ENCODE assay signal across 14 cellular contexts in the genomic region with DNA sequence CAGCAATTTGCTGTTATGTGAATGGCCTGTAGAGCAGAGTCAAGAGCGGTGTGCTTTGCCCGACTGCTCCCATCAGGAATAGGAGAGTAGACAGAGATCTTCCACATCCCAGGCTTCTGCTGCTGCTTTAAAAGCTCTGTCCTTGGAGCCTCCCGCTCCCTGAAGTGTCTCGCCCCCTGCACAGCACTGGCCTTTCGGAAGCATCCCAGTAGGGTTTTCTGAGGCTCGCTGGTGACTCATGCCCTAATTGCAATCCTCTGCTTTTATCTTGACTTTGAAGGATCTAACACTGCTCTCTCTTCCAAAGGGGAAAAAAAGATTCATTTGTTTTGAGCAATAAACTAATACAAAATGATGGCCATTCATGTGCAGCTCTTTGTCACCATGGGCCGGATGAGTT. TPM values are rescaled to one million over a fixed set of nuclear protein-coding genes. Genes with fewer than 3 reads are reported as not detected.
DNase-seq lines count a peak whose midpoint lies in the region; ATAC-seq, FAIRE-seq and TF ChIP-seq lines count a peak whose summit lies in the region.
"Had no signal": no experiment of that assay in that cellular context is flagged by ENCODE, and none has a peak within 500 bp of the region (broad histone marks: within the 10 kb centered on the region; RNA-seq: fewer than 3 reads in every experiment).

No MANE protein-coding gene starts in this region.

- DNase-seq in MCF 10A (ENCODE audit: unreplicated experiment) (peak; percentile 54), breast epithelium (ENCODE audit: low spot score in 2 of 2) (no peak), astrocyte of the spinal cord (ENCODE audit: low read depth, low spot score) (peak; percentile 67), heart left ventricle (peak in 3 of 5 donors; percentile 37 to 62 (median 52)), transverse colon (no peak), GM12891 (ENCODE audit: insufficient read length, low spot score) (no peak), GDM1 (lab: John Stamatoyannopoulos, UW) (no peak), SK-N-SH (no peak)
- DNase-seq: activated CD8-positive, alpha-beta memory T cell treated with anti-CD3 and anti-CD28 coated beads, Interleukin-2, amount 10 ng/mL, durations not matched to agents 7 days and 5 days; Kasumi-1; Peyer's patch had no signal

- no peak overlapping the region for H3K9ac ChIP-seq in SK-N-SH

- TF ChIP-seq CTCF in MCF 10A (IDR thresholded peaks at IDR 0.05; ENCODE audit: unreplicated experiment) (no peak), breast epithelium (IDR thresholded peaks at IDR 0.05) (no peak), astrocyte of the spinal cord (IDR thresholded peaks at IDR 0.05; ENCODE audit: low read depth, low read length) (no peak), heart left ventricle (IDR thresholded peaks at IDR 0.05) (no peak), transverse colon (IDR thresholded peaks at IDR 0.05) (no peak), SK-N-SH (IDR thresholded peaks at IDR 0.05) (no peak)

- H3K4me2 ChIP-seq in SK-N-SH: no peak overlapping the region

- no peaks in the 10 kb centered on the region for H3K9me2 ChIP-seq in SK-N-SH

- H3K9me3 Mint-ChIP-seq in MCF 10A (ENCODE audit: unreplicated experiment): no peaks in the 10 kb centered on the region

- H3K27ac ChIP-seq in breast epithelium (no peak overlapping the region), heart left ventricle (peak overlapping the region in 9 of 12 donors; percentile 22 to 87 (median 38)), transverse colon (peak overlapping the region; percentile 30 to 48 (median 38)), SK-N-SH (ENCODE audit: low read depth in 2 of 2, low read length in 1 of 2) (no peak overlapping the region)

- no peaks in the 10 kb centered on the region for H3K9me3 ChIP-seq in breast epithelium
- H3K9me3 ChIP-seq in heart left ventricle: no peaks in the 10 kb centered on the region
- H3K9me3 ChIP-seq in transverse colon: no peaks in the 10 kb centered on the region
- no peaks in the 10 kb centered on the region for H3K9me3 ChIP-seq in SK-N-SH
- H3K9me3 ChIP-seq: Peyer's patch had no signal

- in situ Hi-C loops in astrocyte of the spinal cord (cut with HindIII; ENCODE audit: low sequenced_read_pairs): no loop called here
- in situ Hi-C loops in transverse colon (cut with MboI; ENCODE audit: low pct_ligation_motif_present in 1 of 4, low pct_unique_long_range_greater_than_20kb in 1 of 4, low sequenced_read_pairs in 3 of 4): no loop called here

- no peak for TF ChIP-seq POLR2A in breast epithelium (IDR thresholded peaks at IDR 0.05)
- no peak for TF ChIP-seq POLR2A in heart left ventricle (IDR thresholded peaks at IDR 0.05)
- no peak for TF ChIP-seq POLR2A in transverse colon (IDR thresholded peaks at IDR 0.05)
- TF ChIP-seq POLR2A in GM12891 (IDR thresholded peaks at IDR 0.05; ENCODE audit: low read depth, low read length): no peak

- no peaks in the 10 kb centered on the region for H3K27me3 ChIP-seq in breast epithelium
- H3K27me3 ChIP-seq in heart left ventricle: no peaks in the 10 kb centered on the region
- no peaks in the 10 kb centered on the region for H3K27me3 ChIP-seq in transverse colon
- H3K27me3 ChIP-seq in SK-N-SH (ENCODE audit: insufficient read depth): no peaks in the 10 kb centered on the region
- H3K27me3 ChIP-seq: Peyer's patch had no signal

- WGBS in heart left ventricle, 4 donors: 67 to 86% (median 78%) methylated on average over 7 of the region's 7 CpGs
- 59 to 72% methylated on average over 3 to 7 of the region's 7 CpGs for WGBS in transverse colon (ENCODE audit: low coverage in 1 of 2), 2 donors
- 80% methylated on average over 5 of the region's 7 CpGs for WGBS in SK-N-SH (ENCODE audit: low lambda C conversion rate)

- no peak overlapping the region for H3K27ac Mint-ChIP-seq in MCF 10A (ENCODE audit: low read depth, unreplicated experiment)
- H3K27ac Mint-ChIP-seq: activated CD8-positive, alpha-beta memory T cell treated with anti-CD3 and anti-CD28 coated beads, Interleukin-2, amount 10 ng/mL, durations not matched to agents 7 days and 5 days had no signal

- no peak for TF ChIP-seq RAD21 in SK-N-SH (IDR thresholded peaks at IDR 0.05; ENCODE audit: low read length)

- peaks cover 30% of the 10 kb centered on the region for H3K4me1 Mint-ChIP-seq in MCF 10A (ENCODE audit: insufficient read depth, unreplicated experiment)

- H4K20me1 ChIP-seq in SK-N-SH (ENCODE audit: insufficient read depth): no peaks in the 10 kb centered on the region

- no peak overlapping the region for H3K4me3 Mint-ChIP-seq in MCF 10A (ENCODE audit: unreplicated experiment)
- H3K4me3 Mint-ChIP-seq: activated CD8-positive, alpha-beta memory T cell treated with anti-CD3 and anti-CD28 coated beads, Interleukin-2, amount 10 ng/mL, durations not matched to agents 7 days and 5 days had no signal

- H3K4me3 ChIP-seq in breast epithelium (no peak overlapping the region), astrocyte of the spinal cord (ENCODE audit: low read depth, low read length) (no peak overlapping the region), heart left ventricle (no peak overlapping the region), transverse colon (no peak overlapping the region), SK-N-SH (ENCODE audit: low read depth in 2 of 2, low read length in 1 of 2) (no peak overlapping the region)
- H3K4me3 ChIP-seq: Peyer's patch had no signal

- BruUV-seq in MCF 10A (replicated peaks; lab: Mats Ljungman, UMichigan): no TSS peak

- H3K27me3 Mint-ChIP-seq in MCF 10A (ENCODE audit: insufficient read depth, unreplicated experiment): no peaks in the 10 kb centered on the region
- H3K27me3 Mint-ChIP-seq: activated CD8-positive, alpha-beta memory T cell treated with anti-CD3 and anti-CD28 coated beads, Interleukin-2, amount 10 ng/mL, durations not matched to agents 7 days and 5 days had no signal

- intact Hi-C loops in MCF 10A (cut with micrococcal nuclease) (no loop called here), breast epithelium (cut with DNase I; ENCODE audit: low total_unique reads) (no loop called here), heart left ventricle (cut with DNase I) (loop anchor here in 3 of 10 donors (5.0 to 10.0 kb wide), 3 partner anchors 47 to 76 kb away; no protein-coding TSS in a partner anchor), transverse colon (cut with DNase I; ENCODE audit: low total_unique reads) (loop anchor here (5.0 kb wide), 1 partner anchor 71 kb away; no protein-coding TSS in a partner anchor)

- H3K36me3 ChIP-seq in breast epithelium (no peaks in the 10 kb centered on the region), heart left ventricle (peaks cover 0 to 42% (median 6%) of the 10 kb centered on the region in 9 donors), transverse colon (no peaks in the 10 kb centered on the region), SK-N-SH (replicated peaks in 1 of 2; ENCODE audit: control insufficient read depth in 1 of 2, insufficient read depth in 2 of 2, low read length in 1 of 2) (no peaks in the 10 kb centered on the region)
- H3K36me3 ChIP-seq: Peyer's patch had no signal

- H2AFZ ChIP-seq in SK-N-SH (ENCODE audit: low read depth): no peak overlapping the region

- POLR2A ChIA-PET in MCF 10A (lab: Yijun Ruan, JAX) (interaction anchor here (2.3 kb wide), 1 partner anchor 106 kb away, joined by 5 read pairs; no protein-coding TSS in a partner anchor), SK-N-SH (lab: Yijun Ruan, JAX) (interaction anchor here (0.5 kb wide), 1 partner anchor 24 kb away, joined by 4 read pairs; no protein-coding TSS in a partner anchor)

- ATAC-seq in heart left ventricle: peak in 3 of 4 donors; percentile 29 to 40 (median 36)
- ATAC-seq: activated CD8-positive, alpha-beta memory T cell treated with anti-CD3 and anti-CD28 coated beads, Interleukin-2, amount 10 ng/mL, durations not matched to agents 7 days and 5 days had no signal

- no peaks in the 10 kb centered on the region for H3K4me1 ChIP-seq in breast epithelium
- H3K4me1 ChIP-seq in heart left ventricle: peaks cover 0 to 65% (median 24%) of the 10 kb centered on the region in 12 donors
- peaks cover 6 to 59% (median 33%) of the 10 kb centered on the region in 4 donors for H3K4me1 ChIP-seq in transverse colon
- no peaks in the 10 kb centered on the region; a peak in 1 of 4 replicates for H3K4me1 ChIP-seq in SK-N-SH (ENCODE audit: control insufficient read depth in 1 of 2, insufficient read depth in 2 of 2, low read depth in 1 of 2, low read length in 1 of 2)

- peaks cover 21% of the 10 kb centered on the region for H3K36me3 Mint-ChIP-seq in MCF 10A (ENCODE audit: insufficient read depth, unreplicated experiment)

- CTCF ChIA-PET in MCF 10A (lab: Yijun Ruan, JAX): interaction anchor here (0.7 kb wide), 1 partner anchor 17 kb away, joined by 3 read pairs; no protein-coding TSS in a partner anchor
- CTCF ChIA-PET in SK-N-SH (lab: Yijun Ruan, JAX): no interaction called here

- H3F3A ChIP-seq in SK-N-SH (replicated peaks; ENCODE audit: insufficient read depth): no peaks in the 10 kb centered on the region

- TF ChIP-seq EP300 in transverse colon (IDR thresholded peaks at IDR 0.05; ENCODE audit: low read depth): no peak
- TF ChIP-seq EP300 in SK-N-SH (IDR thresholded peaks at IDR 0.05; ENCODE audit: borderline replicate concordance in 1 of 2, low read depth in 1 of 2, low read length in 1 of 2): no peak

- H3K79me2 ChIP-seq in SK-N-SH (ENCODE audit: insufficient read depth): no peaks in the 10 kb centered on the region

- no peak for FAIRE-seq in GM12891 (lab: Jason Lieb, UNC)
- FAIRE-seq: G401.6, islet of Langerhans, TTC549 had no signal

TF ChIP-seq in GM12891, 5 proteins besides CTCF, POLR2A, EP300 and RAD21 (continues in another document):
- TF ChIP-seq POU2F2 (IDR thresholded peaks at IDR 0.05; ENCODE audit: low read depth, low read length) (no peak), POLR2AphosphoS5 (IDR thresholded peaks at IDR 0.05; ENCODE audit: low read depth, low read length) (no peak), TAF1 (IDR thresholded peaks at IDR 0.05; ENCODE audit: low read depth, low read length) (no peak), SPI1 (IDR thresholded peaks at IDR 0.05; ENCODE audit: low read depth, low read length) (no peak)

RNA-seq across cellular contexts. Expression of a gene that starts 13.3 kb away (rescaled TPM):
- total RNA-seq in MCF 10A (2022): 0.37 and 0.42 TPM in 2 replicates
- total RNA-seq in breast epithelium: 1 to 10 TPM in 1 of 3 donors, under 1 TPM in 2; 0.32 to 3.9 (median 0.73) TPM
- 1 to 10 TPM in 5 of 9 donors, under 1 TPM in 4; 0.54 to 2.5 (median 1.0) TPM for total RNA-seq in heart left ventricle
- polyA plus RNA-seq in heart left ventricle: under 1 TPM; 0.38 to 0.72 TPM
- 10 to 100 TPM in 1 of 4 donors, 1 to 10 TPM in 2, under 1 TPM in 1; 0.40 to 24.3 (median 4.0) TPM for total RNA-seq in transverse colon
- 0.59 TPM for polyA plus RNA-seq in GM12891 (2012; ENCODE audit: low read depth, missing spikeins)
- 0.08 and 0.16 TPM in 2 replicates for polyA plus RNA-seq in SK-N-SH (2012; rRNA removed)
- polyA plus RNA-seq in SK-N-SH (2012; cell fraction: cytosol; rRNA removed): 0.06 and 0.09 TPM in 2 replicates
- 0.15 and 0.57 TPM in 2 replicates for polyA plus RNA-seq in SK-N-SH (2012; cell fraction: nucleus; rRNA removed)

Comparison
In these comparisons a context has a peak if more than half of its experiments do, and no peak if none do; other contexts are left out.
1. DNase-seq: peak in MCF 10A (single experiment), astrocyte of the spinal cord (single experiment) and heart left ventricle (3 of 5); none in breast epithelium (0 of 2), transverse colon (single experiment), GM12891 (single experiment), GDM1 (single experiment) and SK-N-SH (single experiment).
2. H3K27ac ChIP-seq: peak in heart left ventricle (9 of 12) and transverse colon (4 of 4); none in breast epithelium (0 of 2) and SK-N-SH (0 of 2).